1 cellular context compared by ENCODE assay signal in the genomic region with DNA sequence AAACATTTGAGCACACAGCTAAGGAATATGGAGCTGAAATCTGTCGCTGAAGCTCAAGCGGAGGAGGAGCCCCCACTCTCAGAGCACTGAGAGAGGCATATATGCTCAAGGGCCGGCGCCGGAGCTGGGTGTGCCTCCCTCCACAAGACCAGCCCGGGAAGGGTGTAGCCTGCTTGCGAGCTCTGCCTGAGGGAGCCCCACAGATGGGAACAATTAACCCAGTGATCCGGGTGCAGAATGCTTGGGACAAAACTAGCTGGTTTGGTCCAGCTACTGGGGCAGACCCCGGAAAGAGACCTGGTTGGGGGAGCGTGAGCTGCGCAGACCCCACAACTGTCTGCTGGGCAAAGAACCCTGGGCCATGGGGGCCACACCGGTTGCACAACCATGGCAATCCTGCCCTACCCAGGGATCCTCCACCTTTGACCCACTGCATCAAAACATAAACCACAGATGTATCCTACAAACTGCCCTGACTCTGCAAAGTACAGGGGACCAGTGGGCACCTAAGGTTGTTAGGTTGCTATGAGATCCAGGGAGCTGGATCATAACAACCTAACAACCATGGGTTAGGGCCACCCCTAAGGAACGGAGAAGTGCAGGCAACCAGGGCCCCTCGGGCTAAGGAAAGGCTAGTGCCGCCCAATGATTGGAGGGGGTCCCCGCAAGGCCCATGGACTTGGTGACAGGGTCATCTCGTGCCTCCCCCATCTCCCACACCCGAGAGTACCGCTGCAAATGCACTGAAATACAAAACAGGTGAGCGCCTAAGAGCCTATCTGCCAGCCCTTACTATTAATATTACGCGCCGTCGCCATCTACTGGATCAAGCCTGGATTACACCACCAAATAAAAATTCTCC.
TF ChIP-seq lines count a peak whose summit lies in the region.

No MANE protein-coding gene starts in this region.

TF ChIP-seq in HepG2, 621 proteins besides CTCF, POLR2A, EP300 and RAD21 (continued from another document and continues in another):
- TF ChIP-seq ZNF451 (CRISPR knock-in tag; IDR thresholded peaks at IDR 0.05), result 0 out of 2 replicates have a peak, but pooled peaks have one; percentile 19
- TF ChIP-seq, protein P1, sequence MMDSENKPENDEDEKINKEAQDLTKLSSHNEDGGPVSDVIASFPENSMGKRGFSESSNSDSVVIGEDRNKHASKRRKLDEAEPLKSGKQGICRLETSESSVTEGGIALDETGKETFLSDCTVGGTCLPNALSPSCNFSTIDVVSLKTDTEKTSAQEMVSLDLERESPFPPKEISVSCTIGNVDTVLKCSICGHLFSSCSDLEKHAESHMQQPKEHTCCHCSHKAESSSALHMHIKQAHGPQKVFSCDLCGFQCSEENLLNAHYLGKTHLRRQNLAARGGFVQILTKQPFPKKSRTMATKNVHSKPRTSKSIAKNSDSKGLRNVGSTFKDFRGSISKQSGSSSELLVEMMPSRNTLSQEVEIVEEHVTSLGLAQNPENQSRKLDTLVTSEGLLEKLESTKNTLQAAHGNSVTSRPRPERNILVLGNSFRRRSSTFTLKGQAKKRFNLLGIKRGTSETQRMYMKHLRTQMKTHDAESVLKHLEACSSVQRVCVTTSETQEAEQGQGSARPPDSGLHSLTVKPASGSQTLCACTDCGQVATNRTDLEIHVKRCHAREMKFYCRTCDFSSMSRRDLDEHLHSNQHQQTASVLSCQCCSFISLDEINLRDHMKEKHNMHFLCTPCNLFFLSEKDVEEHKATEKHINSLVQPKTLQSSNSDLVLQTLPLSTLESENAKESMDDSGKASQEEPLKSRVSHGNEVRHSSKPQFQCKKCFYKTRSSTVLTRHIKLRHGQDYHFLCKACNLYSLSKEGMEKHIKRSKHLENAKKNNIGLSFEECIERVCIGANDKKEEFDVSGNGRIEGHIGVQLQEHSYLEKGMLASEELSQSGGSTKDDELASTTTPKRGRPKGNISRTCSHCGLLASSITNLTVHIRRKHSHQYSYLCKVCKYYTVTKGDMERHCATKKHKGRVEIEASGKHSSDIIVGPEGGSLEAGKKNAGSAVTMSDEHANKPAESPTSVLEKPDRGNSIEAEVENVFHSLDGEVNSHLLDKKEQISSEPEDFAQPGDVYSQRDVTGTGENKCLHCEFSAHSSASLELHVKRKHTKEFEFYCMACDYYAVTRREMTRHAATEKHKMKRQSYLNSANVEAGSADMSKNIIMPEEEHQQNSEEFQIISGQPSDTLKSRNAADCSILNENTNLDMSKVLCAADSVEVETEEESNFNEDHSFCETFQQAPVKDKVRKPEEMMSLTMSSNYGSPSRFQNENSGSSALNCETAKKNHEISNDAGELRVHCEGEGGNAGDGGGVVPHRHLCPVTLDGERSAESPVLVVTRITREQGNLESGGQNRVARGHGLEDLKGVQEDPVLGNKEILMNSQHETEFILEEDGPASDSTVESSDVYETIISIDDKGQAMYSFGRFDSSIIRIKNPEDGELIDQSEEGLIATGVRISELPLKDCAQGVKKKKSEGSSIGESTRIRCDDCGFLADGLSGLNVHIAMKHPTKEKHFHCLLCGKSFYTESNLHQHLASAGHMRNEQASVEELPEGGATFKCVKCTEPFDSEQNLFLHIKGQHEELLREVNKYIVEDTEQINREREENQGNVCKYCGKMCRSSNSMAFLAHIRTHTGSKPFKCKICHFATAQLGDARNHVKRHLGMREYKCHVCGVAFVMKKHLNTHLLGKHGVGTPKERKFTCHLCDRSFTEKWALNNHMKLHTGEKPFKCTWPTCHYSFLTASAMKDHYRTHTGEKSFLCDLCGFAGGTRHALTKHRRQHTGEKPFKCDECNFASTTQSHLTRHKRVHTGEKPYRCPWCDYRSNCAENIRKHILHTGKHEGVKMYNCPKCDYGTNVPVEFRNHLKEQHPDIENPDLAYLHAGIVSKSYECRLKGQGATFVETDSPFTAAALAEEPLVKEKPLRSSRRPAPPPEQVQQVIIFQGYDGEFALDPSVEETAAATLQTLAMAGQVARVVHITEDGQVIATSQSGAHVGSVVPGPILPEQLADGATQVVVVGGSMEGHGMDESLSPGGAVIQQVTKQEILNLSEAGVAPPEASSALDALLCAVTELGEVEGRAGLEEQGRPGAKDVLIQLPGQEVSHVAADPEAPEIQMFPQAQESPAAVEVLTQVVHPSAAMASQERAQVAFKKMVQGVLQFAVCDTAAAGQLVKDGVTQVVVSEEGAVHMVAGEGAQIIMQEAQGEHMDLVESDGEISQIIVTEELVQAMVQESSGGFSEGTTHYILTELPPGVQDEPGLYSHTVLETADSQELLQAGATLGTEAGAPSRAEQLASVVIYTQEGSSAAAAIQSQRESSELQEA (CRISPR knock-in tag; IDR thresholded peaks at IDR 0.05; ENCODE audit: not compliant biosample characterization), result peak; percentile 54
- no peak for TF ChIP-seq ZNF781 (CRISPR knock-in tag; IDR thresholded peaks at IDR 0.05; ENCODE audit: borderline replicate concordance, not compliant biosample characterization)
- peak; percentile 60; the same call in 1 of the 2 replicates for TF ChIP-seq ZNF614 (CRISPR knock-in tag; IDR thresholded peaks at IDR 0.05; ENCODE audit: borderline replicate concordance)
- no peak for TF ChIP-seq MTF1 (CRISPR knock-in tag; IDR thresholded peaks at IDR 0.05)
- TF ChIP-seq, protein P2, sequence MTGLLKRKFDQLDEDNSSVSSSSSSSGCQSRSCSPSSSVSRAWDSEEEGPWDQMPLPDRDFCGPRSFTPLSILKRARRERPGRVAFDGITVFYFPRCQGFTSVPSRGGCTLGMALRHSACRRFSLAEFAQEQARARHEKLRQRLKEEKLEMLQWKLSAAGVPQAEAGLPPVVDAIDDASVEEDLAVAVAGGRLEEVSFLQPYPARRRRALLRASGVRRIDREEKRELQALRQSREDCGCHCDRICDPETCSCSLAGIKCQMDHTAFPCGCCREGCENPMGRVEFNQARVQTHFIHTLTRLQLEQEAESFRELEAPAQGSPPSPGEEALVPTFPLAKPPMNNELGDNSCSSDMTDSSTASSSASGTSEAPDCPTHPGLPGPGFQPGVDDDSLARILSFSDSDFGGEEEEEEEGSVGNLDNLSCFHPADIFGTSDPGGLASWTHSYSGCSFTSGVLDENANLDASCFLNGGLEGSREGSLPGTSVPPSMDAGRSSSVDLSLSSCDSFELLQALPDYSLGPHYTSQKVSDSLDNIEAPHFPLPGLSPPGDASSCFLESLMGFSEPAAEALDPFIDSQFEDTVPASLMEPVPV (CRISPR knock-in tag; IDR thresholded peaks at IDR 0.05), result no peak
- no peak for TF ChIP-seq HNRNPH1 (optimal IDR thresholded peaks at IDR 0.05; ENCODE audit: low read depth, low read length)
- TF ChIP-seq, protein P3, sequence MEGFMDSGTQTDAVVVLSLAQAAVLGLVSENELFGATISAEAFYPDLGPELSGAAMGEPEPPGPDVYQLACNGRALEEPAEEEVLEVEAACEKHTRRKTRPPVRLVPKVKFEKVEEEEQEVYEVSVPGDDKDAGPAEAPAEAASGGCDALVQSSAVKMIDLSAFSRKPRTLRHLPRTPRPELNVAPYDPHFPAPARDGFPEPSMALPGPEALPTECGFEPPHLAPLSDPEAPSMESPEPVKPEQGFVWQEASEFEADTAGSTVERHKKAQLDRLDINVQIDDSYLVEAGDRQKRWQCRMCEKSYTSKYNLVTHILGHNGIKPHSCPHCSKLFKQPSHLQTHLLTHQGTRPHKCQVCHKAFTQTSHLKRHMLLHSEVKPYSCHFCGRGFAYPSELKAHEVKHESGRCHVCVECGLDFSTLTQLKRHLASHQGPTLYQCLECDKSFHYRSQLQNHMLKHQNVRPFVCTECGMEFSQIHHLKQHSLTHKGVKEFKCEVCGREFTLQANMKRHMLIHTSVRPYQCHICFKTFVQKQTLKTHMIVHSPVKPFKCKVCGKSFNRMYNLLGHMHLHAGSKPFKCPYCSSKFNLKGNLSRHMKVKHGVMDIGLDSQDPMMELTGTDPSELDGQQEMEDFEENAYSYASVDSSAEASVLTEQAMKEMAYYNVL (CRISPR knock-in tag; IDR thresholded peaks at IDR 0.05; ENCODE audit: borderline replicate concordance), result no peak
- peak; percentile 75; the same call in 1 of the 2 replicates for TF ChIP-seq ZSCAN29 (CRISPR knock-in tag; conservative IDR thresholded peaks at IDR 0.05)
- TF ChIP-seq RXRA (CRISPR knock-in tag; IDR thresholded peaks at IDR 0.05), result no peak
- TF ChIP-seq ZNF589 (CRISPR knock-in tag; conservative IDR thresholded peaks at IDR 0.05), result no peak
- TF ChIP-seq TCF7 (IDR thresholded peaks at IDR 0.05; ENCODE audit: low read depth), result no peak
- TF ChIP-seq, protein P4, sequence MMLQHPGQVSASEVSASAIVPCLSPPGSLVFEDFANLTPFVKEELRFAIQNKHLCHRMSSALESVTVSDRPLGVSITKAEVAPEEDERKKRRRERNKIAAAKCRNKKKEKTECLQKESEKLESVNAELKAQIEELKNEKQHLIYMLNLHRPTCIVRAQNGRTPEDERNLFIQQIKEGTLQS (CRISPR knock-in tag; IDR thresholded peaks at IDR 0.05), result no peak
- TF ChIP-seq GTF2F1 (IDR thresholded peaks at IDR 0.05; ENCODE audit: low read length), result no peak
- TF ChIP-seq SYNCRIP (IDR thresholded peaks at IDR 0.05; ENCODE audit: insufficient read depth, low read depth, low read length), result no peak
- no peak for TF ChIP-seq ZNF468 (CRISPR knock-in tag; IDR thresholded peaks at IDR 0.05)
- no peak for TF ChIP-seq ZMAT5 (CRISPR knock-in tag; IDR thresholded peaks at IDR 0.05; ENCODE audit: borderline replicate concordance, low read depth)
- TF ChIP-seq ZNF569 (CRISPR knock-in tag; IDR thresholded peaks at IDR 0.05; ENCODE audit: borderline replicate concordance), result no peak
- TF ChIP-seq ZFY (CRISPR knock-in tag; IDR thresholded peaks at IDR 0.05), result peak; percentile 24; the same call in 1 of the 2 replicates
- no peak for TF ChIP-seq SP140L (CRISPR knock-in tag; IDR thresholded peaks at IDR 0.05; ENCODE audit: borderline replicate concordance)
- no peak for TF ChIP-seq NFATC3 (CRISPR knock-in tag; IDR thresholded peaks at IDR 0.05)
- TF ChIP-seq ZFX (CRISPR knock-in tag; IDR thresholded peaks at IDR 0.05; ENCODE audit: low read depth), result peak; percentile 36; the same call in 1 of the 2 replicates
- TF ChIP-seq ZUFSP (CRISPR knock-in tag; IDR thresholded peaks at IDR 0.05; ENCODE audit: borderline replicate concordance), result no peak
- TF ChIP-seq BRF2 (CRISPR knock-in tag; IDR thresholded peaks at IDR 0.05), result no peak
- TF ChIP-seq RFXANK (CRISPR knock-in tag; IDR thresholded peaks at IDR 0.05), result no peak
- peak; percentile 61; the same call in 1 of the 2 replicates for TF ChIP-seq CHD4 (IDR thresholded peaks at IDR 0.05; ENCODE audit: borderline replicate concordance, low read length)
- no peak for TF ChIP-seq ZNF878 (CRISPR knock-in tag; IDR thresholded peaks at IDR 0.05)
- 0 out of 2 replicates have a peak, but pooled peaks have one; percentile 47 for TF ChIP-seq ZGPAT (CRISPR knock-in tag; IDR thresholded peaks at IDR 0.05)
- TF ChIP-seq HIVEP1 (CRISPR knock-in tag; IDR thresholded peaks at IDR 0.05), result 0 out of 2 replicates have a peak, but pooled peaks have one; percentile 33
- TF ChIP-seq ZNF749 (CRISPR knock-in tag; IDR thresholded peaks at IDR 0.05; ENCODE audit: borderline replicate concordance), result no peak
- no peak for TF ChIP-seq SOX13 (IDR thresholded peaks at IDR 0.05)
- 0 out of 4 replicates have a peak, but pooled peaks of 1 of the 2 experiments have one; percentile 11 for TF ChIP-seq SOX13 (CRISPR knock-in tag; conservative IDR thresholded peaks at IDR 0.05 in 1 of 2, IDR thresholded peaks at IDR 0.05 in 1 of 2)
- no peak for TF ChIP-seq ZNF883 (CRISPR knock-in tag; IDR thresholded peaks at IDR 0.05; ENCODE audit: not compliant biosample characterization)
- TF ChIP-seq ZNF75D (CRISPR knock-in tag; IDR thresholded peaks at IDR 0.05; ENCODE audit: borderline replicate concordance), result no peak
- TF ChIP-seq, protein P5, sequence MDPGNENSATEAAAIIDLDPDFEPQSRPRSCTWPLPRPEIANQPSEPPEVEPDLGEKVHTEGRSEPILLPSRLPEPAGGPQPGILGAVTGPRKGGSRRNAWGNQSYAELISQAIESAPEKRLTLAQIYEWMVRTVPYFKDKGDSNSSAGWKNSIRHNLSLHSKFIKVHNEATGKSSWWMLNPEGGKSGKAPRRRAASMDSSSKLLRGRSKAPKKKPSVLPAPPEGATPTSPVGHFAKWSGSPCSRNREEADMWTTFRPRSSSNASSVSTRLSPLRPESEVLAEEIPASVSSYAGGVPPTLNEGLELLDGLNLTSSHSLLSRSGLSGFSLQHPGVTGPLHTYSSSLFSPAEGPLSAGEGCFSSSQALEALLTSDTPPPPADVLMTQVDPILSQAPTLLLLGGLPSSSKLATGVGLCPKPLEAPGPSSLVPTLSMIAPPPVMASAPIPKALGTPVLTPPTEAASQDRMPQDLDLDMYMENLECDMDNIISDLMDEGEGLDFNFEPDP (CRISPR knock-in tag; conservative IDR thresholded peaks at IDR 0.05), result peak; percentile 91; the same call in 1 of the 2 replicates
